17 cellular contexts compared by ENCODE assay signal in genomic region chr19:3342246-3342645, GRCh38. TPM values are rescaled to one million over a fixed set of nuclear protein-coding genes. Genes with fewer than 3 reads are reported as not detected.
DNase-seq lines count a peak whose midpoint lies in the region; ATAC-seq and TF ChIP-seq lines count a peak whose summit lies in the region.
"Had no signal": no experiment of that assay in that cellular context is flagged by ENCODE, and none has a peak within 500 bp of the region (broad histone marks: within the 10 kb centered on the region; RNA-seq: fewer than 3 reads in every experiment).

No MANE protein-coding gene starts in this region.

- no peak overlapping the region for H3K4ac ChIP-seq in mesenchymal stem cell (ENCODE audit: low read depth in 1 of 2, low read length in 2 of 2)

- H2BK5ac ChIP-seq in mesenchymal stem cell (ENCODE audit: low read depth, low read length, poor library complexity, severe bottlenecking) = no peak overlapping the region

- ATAC-seq in Right ventricle myocardium inferior (no peak), HG02623 (IDR thresholded peaks at IDR 0.05; ENCODE audit: unreplicated experiment) (no peak), HG02610 (IDR thresholded peaks at IDR 0.05; ENCODE audit: unreplicated experiment) (no peak)

- no peak overlapping the region for H4K8ac ChIP-seq in mesenchymal stem cell (ENCODE audit: low read length)

- H3K79me1 ChIP-seq in mesenchymal stem cell (replicated peaks; ENCODE audit: low read length, poor library complexity, severe bottlenecking) = no peaks in the 10 kb centered on the region

- no peak overlapping the region for H3K4me2 ChIP-seq in mesenchymal stem cell (ENCODE audit: low read length, poor library complexity, severe bottlenecking)

- peak overlapping the region in 1 of 2 donors; percentile 71 for H3K27ac ChIP-seq in right atrium auricular region
- H3K27ac ChIP-seq in mesenchymal stem cell (ENCODE audit: low read length, poor library complexity, severe bottlenecking) = no peak overlapping the region

- peaks cover 0 to 47% of the 10 kb centered on the region in 2 donors for H3K4me1 ChIP-seq in right atrium auricular region
- H3K4me1 ChIP-seq in adipocyte (ENCODE audit: control insufficient read depth, insufficient read depth, low read length) = peaks cover 41% of the 10 kb centered on the region
- H3K4me1 ChIP-seq in mesenchymal stem cell (ENCODE audit: control insufficient read depth, insufficient read depth, low read depth, low read length) = peaks cover 16% of the 10 kb centered on the region

- peak overlapping the region in 1 of 2 experiments; percentile 88 for H2BK12ac ChIP-seq in mesenchymal stem cell (ENCODE audit: low read length in 2 of 2)

- no peak overlapping the region for H2AFZ ChIP-seq in mesenchymal stem cell (ENCODE audit: low read depth, low read length)

- H4K91ac ChIP-seq in mesenchymal stem cell (ENCODE audit: low read length) = no peak overlapping the region

- H3K4me3 ChIP-seq in right atrium auricular region = no peak overlapping the region
- H3K4me3 ChIP-seq in adipocyte (ENCODE audit: low read length) = no peak overlapping the region
- no peak overlapping the region for H3K4me3 ChIP-seq in mesenchymal stem cell (ENCODE audit: insufficient read depth in 1 of 2, low read depth in 1 of 2, low read length in 2 of 2)

- no peak overlapping the region for H2AK5ac ChIP-seq in mesenchymal stem cell (ENCODE audit: low read length, severe bottlenecking)

- H3K14ac ChIP-seq in mesenchymal stem cell (ENCODE audit: low read length in 2 of 2) = peak overlapping the region in 1 of 2 experiments; percentile 11

- H3K27me3 ChIP-seq in right atrium auricular region (no peaks in the 10 kb centered on the region), adipocyte (replicated peaks; ENCODE audit: control insufficient read depth, insufficient read depth, low read length) (no peaks in the 10 kb centered on the region), mesenchymal stem cell (ENCODE audit: control insufficient read depth in 1 of 2, insufficient read depth in 1 of 2, low read length in 2 of 2) (peaks cover 0 to 5% of the 10 kb centered on the region in 2 experiments)

- intact Hi-C loops in Right ventricle myocardium inferior (cut with DNase I) = no loop called here

- no peak overlapping the region for H2BK120ac ChIP-seq in mesenchymal stem cell (ENCODE audit: low read depth, low read length)

- no peak overlapping the region for H3K23ac ChIP-seq in mesenchymal stem cell (ENCODE audit: low read length in 2 of 2)

- no peak overlapping the region for H3K18ac ChIP-seq in mesenchymal stem cell (ENCODE audit: low read depth in 1 of 2, low read length in 2 of 2)

- WGBS in mesenchymal stem cell = 84% methylated on average over 8 of the region's 9 CpGs

- no peaks in the 10 kb centered on the region for H3K9me3 ChIP-seq in right atrium auricular region
- no peaks in the 10 kb centered on the region for H3K9me3 ChIP-seq in adipocyte (ENCODE audit: control insufficient read depth, low read length)
- no peaks in the 10 kb centered on the region for H3K9me3 ChIP-seq in mesenchymal stem cell (ENCODE audit: control insufficient read depth, low read length)

- DNase-seq in Right ventricle myocardium inferior (ENCODE audit: missing footprints) (peak; percentile 20), right atrium auricular region (ENCODE audit: low spot score) (no peak), adipocyte (ENCODE audit: low read depth) (no peak), mesenchymal stem cell (no peak), SHP77 (lab: John Stamatoyannopoulos, UW) (no peak)
- DNase-seq: H9, HFFc6, Karpas-422, NCI-H1417, NCI-H1694 treated with DMSO at 0.1 percent for 48 hours, NCI-H2081 treated with DMSO at 0.1 percent for 48 hours, NCI-H2171 treated with DMSO at 0.1 percent for 48 hours, NCI-H446, NCI-H526, Right ventricle myocardium superior had no signal

- H3K36me3 ChIP-seq in right atrium auricular region (no peaks in the 10 kb centered on the region), adipocyte (ENCODE audit: control insufficient read depth, insufficient read depth, low read length, severe bottlenecking) (no peaks in the 10 kb centered on the region), mesenchymal stem cell (ENCODE audit: control insufficient read depth in 1 of 2, insufficient read depth in 2 of 2, low read depth in 1 of 2, low read length in 2 of 2) (no peaks in the 10 kb centered on the region)

- H3K9ac ChIP-seq in adipocyte (ENCODE audit: low read length) (peak overlapping the region; percentile 15), mesenchymal stem cell (ENCODE audit: low read length) (no peak overlapping the region)

- peak overlapping the region; percentile 4 for H2BK15ac ChIP-seq in mesenchymal stem cell (ENCODE audit: low read depth, poor library complexity, severe bottlenecking)

- TF ChIP-seq CTCF in right atrium auricular region (IDR thresholded peaks at IDR 0.05) = no peak

RNA-seq across cellular contexts. Expression of gene NFIC, which starts 24.1 kb away (rescaled TPM):
- 164 TPM for total RNA-seq in Right ventricle myocardium inferior
- total RNA-seq in right atrium auricular region = 100 to 1,000 TPM; 111 to 196 TPM
- 101 TPM for polyA plus RNA-seq in mesenchymal stem cell (2013, experiment 1 of 2)
- polyA plus RNA-seq in mesenchymal stem cell (2013, experiment 2 of 2) = 98.4 TPM
